In genomic region chr16:85668676-85669424, GRCh38 we compare ENCODE assay signal across 1 cellular context.
TF ChIP-seq lines count a peak whose summit lies in the region.

No MANE protein-coding gene starts in this region.

TF ChIP-seq in GM12878, 131 proteins besides CTCF, POLR2A, EP300 and RAD21:
- no peak for TF ChIP-seq SUPT20H (IDR thresholded peaks at IDR 0.05; ENCODE audit: borderline replicate concordance, control insufficient read depth, low read depth, low read length)
- no peak for TF ChIP-seq EGR1 (IDR thresholded peaks at IDR 0.05; ENCODE audit: borderline replicate concordance in 1 of 2, low read depth in 2 of 2, low read length in 2 of 2)
- no peak for TF ChIP-seq SIX5 (IDR thresholded peaks at IDR 0.05; ENCODE audit: low read depth, low read length, severe bottlenecking)
- no peak for TF ChIP-seq POLR2AphosphoS2 (IDR thresholded peaks at IDR 0.05; ENCODE audit: low read depth, low read length)
- no peak for TF ChIP-seq TCF3 (IDR thresholded peaks at IDR 0.05; ENCODE audit: borderline replicate concordance, insufficient read depth, low read depth, low read length)
- no peak for TF ChIP-seq ZNF217 (IDR thresholded peaks at IDR 0.05)
- no peak for TF ChIP-seq ESRRA (IDR thresholded peaks at IDR 0.05; ENCODE audit: low read length)
- TF ChIP-seq FOXM1 (IDR thresholded peaks at IDR 0.05; ENCODE audit: low read depth, low read length): no peak
- no peak for TF ChIP-seq TBL1XR1 (IDR thresholded peaks at IDR 0.05; ENCODE audit: low read depth, low read length)
- no peak for TF ChIP-seq CBX3 (IDR thresholded peaks at IDR 0.05; ENCODE audit: borderline replicate concordance, low read depth)
- TF ChIP-seq JUNB (IDR thresholded peaks at IDR 0.05): no peak
- TF ChIP-seq, protein P1, sequence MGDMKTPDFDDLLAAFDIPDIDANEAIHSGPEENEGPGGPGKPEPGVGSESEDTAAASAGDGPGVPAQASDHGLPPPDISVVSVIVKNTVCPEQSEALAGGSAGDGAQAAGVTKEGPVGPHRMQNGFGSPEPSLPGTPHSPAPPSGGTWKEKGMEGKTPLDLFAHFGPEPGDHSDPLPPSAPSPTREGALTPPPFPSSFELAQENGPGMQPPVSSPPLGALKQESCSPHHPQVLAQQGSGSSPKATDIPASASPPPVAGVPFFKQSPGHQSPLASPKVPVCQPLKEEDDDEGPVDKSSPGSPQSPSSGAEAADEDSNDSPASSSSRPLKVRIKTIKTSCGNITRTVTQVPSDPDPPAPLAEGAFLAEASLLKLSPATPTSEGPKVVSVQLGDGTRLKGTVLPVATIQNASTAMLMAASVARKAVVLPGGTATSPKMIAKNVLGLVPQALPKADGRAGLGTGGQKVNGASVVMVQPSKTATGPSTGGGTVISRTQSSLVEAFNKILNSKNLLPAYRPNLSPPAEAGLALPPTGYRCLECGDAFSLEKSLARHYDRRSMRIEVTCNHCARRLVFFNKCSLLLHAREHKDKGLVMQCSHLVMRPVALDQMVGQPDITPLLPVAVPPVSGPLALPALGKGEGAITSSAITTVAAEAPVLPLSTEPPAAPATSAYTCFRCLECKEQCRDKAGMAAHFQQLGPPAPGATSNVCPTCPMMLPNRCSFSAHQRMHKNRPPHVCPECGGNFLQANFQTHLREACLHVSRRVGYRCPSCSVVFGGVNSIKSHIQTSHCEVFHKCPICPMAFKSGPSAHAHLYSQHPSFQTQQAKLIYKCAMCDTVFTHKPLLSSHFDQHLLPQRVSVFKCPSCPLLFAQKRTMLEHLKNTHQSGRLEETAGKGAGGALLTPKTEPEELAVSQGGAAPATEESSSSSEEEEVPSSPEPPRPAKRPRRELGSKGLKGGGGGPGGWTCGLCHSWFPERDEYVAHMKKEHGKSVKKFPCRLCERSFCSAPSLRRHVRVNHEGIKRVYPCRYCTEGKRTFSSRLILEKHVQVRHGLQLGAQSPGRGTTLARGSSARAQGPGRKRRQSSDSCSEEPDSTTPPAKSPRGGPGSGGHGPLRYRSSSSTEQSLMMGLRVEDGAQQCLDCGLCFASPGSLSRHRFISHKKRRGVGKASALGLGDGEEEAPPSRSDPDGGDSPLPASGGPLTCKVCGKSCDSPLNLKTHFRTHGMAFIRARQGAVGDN (IDR thresholded peaks at IDR 0.05): no peak
